20 cellular contexts compared by ENCODE assay signal in the genomic region with DNA sequence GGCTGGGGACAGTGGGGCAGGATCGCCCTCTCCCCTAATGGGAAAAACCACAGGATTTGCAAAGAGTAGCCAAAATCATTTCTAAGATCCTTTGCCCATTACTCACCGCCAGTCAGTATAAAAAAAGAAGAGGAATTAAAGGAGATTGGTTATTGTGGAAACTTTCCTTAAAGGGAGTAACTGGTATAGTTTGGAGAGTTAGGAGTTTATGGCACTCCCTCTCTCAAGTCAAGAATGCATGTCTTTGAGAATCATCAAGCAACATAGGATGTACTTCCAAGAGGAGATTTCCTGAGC. TPM values are rescaled to one million over a fixed set of nuclear protein-coding genes. Genes with fewer than 3 reads are reported as not detected.
DNase-seq lines count a peak whose midpoint lies in the region; ATAC-seq and TF ChIP-seq lines count a peak whose summit lies in the region.
"Had no signal": no experiment of that assay in that cellular context is flagged by ENCODE, and none has a peak within 500 bp of the region (broad histone marks: within the 10 kb centered on the region; RNA-seq: fewer than 3 reads in every experiment).

No MANE protein-coding gene starts in this region.

- H3K27ac Mint-ChIP-seq in endothelial cell (ENCODE audit: unreplicated experiment): no peak overlapping the region
- H3K27ac Mint-ChIP-seq: activated CD8-positive, alpha-beta T cell treated with anti-CD3 and anti-CD28 coated beads, Interleukin-2, amount 10 ng/mL, durations not matched to agents 7 days and 5 days; memory B cell had no signal

- no peak for ATAC-seq in GM19351 (IDR thresholded peaks at IDR 0.05; ENCODE audit: unreplicated experiment)
- ATAC-seq: A549; activated CD8-positive, alpha-beta T cell treated with anti-CD3 and anti-CD28 coated beads, Interleukin-2, amount 10 ng/mL, durations not matched to agents 7 days and 5 days; HCT116 had no signal

- DNase-seq in A172 (ENCODE audit: low spot score) (peak; percentile 18), HCEC 1CT (peak; percentile 63), amniotic epithelial cell (ENCODE audit: low read depth) (peak; percentile 21), foreskin fibroblast (peak; percentile 39 to 66), endothelial cell (ENCODE audit: low spot score) (no peak), DMS153 (lab: John Stamatoyannopoulos, UW) (no peak), DMS153 treated with DMSO at 0.1 percent for 48 hours (lab: John Stamatoyannopoulos, UW; ENCODE audit: unreplicated experiment) (no peak)
- DNase-seq: activated CD8-positive, alpha-beta T cell treated with anti-CD3 and anti-CD28 coated beads, Interleukin-2, amount 10 ng/mL, durations not matched to agents 7 days and 5 days; glutamatergic neuron; MV-4-11; NCI-H2081; NCI-H69; Peyer's patch; stomach had no signal

- H3K4me1 Mint-ChIP-seq in endothelial cell (ENCODE audit: unreplicated experiment): peaks cover 8% of the 10 kb centered on the region
- H3K4me1 Mint-ChIP-seq: memory B cell, nephron had no signal

- H3K4me3 ChIP-seq in foreskin fibroblast (ENCODE audit: low read depth in 1 of 2, low read length in 2 of 2): peak overlapping the region in 1 of 2 donors; percentile 21
- H3K4me3 ChIP-seq: A549, Peyer's patch, stomach, vagina had no signal

- no peaks in the 10 kb centered on the region for H3K9me3 Mint-ChIP-seq in endothelial cell (ENCODE audit: unreplicated experiment)
- H3K9me3 Mint-ChIP-seq: nephron had no signal

- H3K27me3 Mint-ChIP-seq in endothelial cell (ENCODE audit: unreplicated experiment): peaks cover 5% of the 10 kb centered on the region

- no peaks in the 10 kb centered on the region for H3K36me3 Mint-ChIP-seq in endothelial cell (ENCODE audit: low read depth, unreplicated experiment)
- H3K36me3 Mint-ChIP-seq: memory B cell had no signal

- no peak for TF ChIP-seq CTCF in foreskin fibroblast (IDR thresholded peaks at IDR 0.05; ENCODE audit: low read depth, low read length)
- no peak for TF ChIP-seq CTCF in endothelial cell (IDR thresholded peaks at IDR 0.05; ENCODE audit: unreplicated experiment)

- no peak overlapping the region for H3K4me3 Mint-ChIP-seq in endothelial cell (ENCODE audit: unreplicated experiment)
- H3K4me3 Mint-ChIP-seq: activated CD8-positive, alpha-beta T cell treated with anti-CD3 and anti-CD28 coated beads, Interleukin-2, amount 10 ng/mL, durations not matched to agents 7 days and 5 days; memory B cell; nephron had no signal

RNA-seq across cellular contexts. Expression of a gene that starts 30.5 kb away (rescaled TPM):
- 1.4 and 2.3 TPM in 2 replicates for total RNA-seq in A172 (2014; rRNA removed; shearing (Covaris generic))
- total RNA-seq in endothelial cell (ENCODE audit: unreplicated experiment): 16.4 TPM

Comparison
In these comparisons a context has a peak if more than half of its experiments do, and no peak if none do; other contexts are left out.
1. DNase-seq: peak in A172 (single experiment), HCEC 1CT (single experiment), amniotic epithelial cell (single experiment) and foreskin fibroblast (2 of 2); none in endothelial cell (single experiment), DMS153 (single experiment) and DMS153 treated with DMSO at 0.1 percent for 48 hours (single experiment).